2 cellular contexts compared by ENCODE assay signal in the genomic region with DNA sequence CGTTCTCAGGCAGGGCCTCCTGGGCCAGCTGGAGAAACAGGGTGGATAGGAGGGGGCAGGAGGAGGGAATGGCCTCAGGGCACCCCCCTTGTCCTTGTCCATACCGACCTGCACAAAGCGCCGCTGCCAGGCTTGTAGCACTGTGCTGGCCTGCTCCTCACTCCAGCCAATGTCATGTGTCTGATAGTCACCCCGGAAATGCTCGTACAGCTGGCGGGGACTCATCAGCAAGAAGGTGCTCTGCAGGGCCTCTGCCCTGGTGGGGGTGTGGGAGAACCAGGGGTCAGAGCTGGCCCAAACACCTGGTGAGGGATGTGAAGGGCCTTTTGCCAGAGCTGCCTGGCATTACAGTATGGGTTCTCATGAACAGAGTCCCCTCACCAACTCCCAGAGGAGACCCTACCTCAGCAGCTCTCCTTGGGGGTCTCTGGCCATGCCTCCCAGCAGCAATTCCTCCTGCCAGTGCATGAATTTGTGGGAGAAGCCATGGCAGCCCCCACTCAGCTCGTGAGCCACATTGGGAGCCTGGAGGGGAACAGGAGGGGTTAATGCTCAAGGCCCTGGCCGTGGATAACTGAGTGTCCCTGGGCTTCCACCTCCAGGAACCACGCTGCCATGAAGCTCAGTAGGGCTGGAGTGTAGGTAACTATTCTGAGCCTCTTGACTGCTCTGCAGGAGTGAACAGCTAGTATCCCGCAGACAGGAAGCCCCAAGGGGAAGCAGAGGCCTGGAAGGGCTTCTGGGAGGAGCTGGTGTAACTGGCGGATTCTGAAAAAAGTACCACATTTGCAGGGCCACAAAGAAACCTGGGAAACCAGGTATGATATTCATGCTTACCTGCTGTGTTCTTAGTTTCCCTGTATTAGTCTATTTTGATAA.
TF ChIP-seq lines count a peak whose summit lies in the region.

No MANE protein-coding gene starts in this region.

TF ChIP-seq in SK-N-SH, 30 proteins besides CTCF, POLR2A, EP300 and RAD21 (continued from another document):
- TF ChIP-seq POLR2AphosphoS5 (IDR thresholded peaks at IDR 0.05; ENCODE audit: low read depth, low read length) (no peak), MAX (IDR thresholded peaks at IDR 0.05; ENCODE audit: low read depth) (no peak), SMC3 (IDR thresholded peaks at IDR 0.05; ENCODE audit: low read depth, low read length) (no peak), FOXJ3 (CRISPR knock-in tag; IDR thresholded peaks at IDR 0.05) (no peak), FOSL2 (IDR thresholded peaks at IDR 0.05; ENCODE audit: borderline replicate concordance, low read depth) (no peak), ZBTB33 (IDR thresholded peaks at IDR 0.05; ENCODE audit: borderline replicate concordance, low read depth) (no peak)

TF ChIP-seq in SK-N-SH treated with all-trans-retinoic acid at 6 μM for 48 hours, 23 proteins besides CTCF, POLR2A, EP300 and RAD21:
- TF ChIP-seq PPARA (CRISPR knock-in tag; IDR thresholded peaks at IDR 0.05; ENCODE audit: borderline replicate concordance) (no peak), ESRRG (CRISPR knock-in tag; IDR thresholded peaks at IDR 0.05) (no peak), RARB (CRISPR knock-in tag; IDR thresholded peaks at IDR 0.05) (no peak), GLIS3 (CRISPR knock-in tag; IDR thresholded peaks at IDR 0.05) (no peak), ZFP3 (CRISPR knock-in tag; IDR thresholded peaks at IDR 0.05) (no peak), CSRNP3 (CRISPR knock-in tag; IDR thresholded peaks at IDR 0.05) (no peak), ZNF70 (CRISPR knock-in tag; IDR thresholded peaks at IDR 0.05) (no peak), SNAI2 (CRISPR knock-in tag; IDR thresholded peaks at IDR 0.05) (no peak), ZC3H10 (CRISPR knock-in tag; IDR thresholded peaks at IDR 0.05) (no peak), POU6F1 (CRISPR knock-in tag; IDR thresholded peaks at IDR 0.05; ENCODE audit: borderline replicate concordance, low read depth) (no peak), ZNF8 (CRISPR knock-in tag; IDR thresholded peaks at IDR 0.05) (no peak), ZNF565 (CRISPR knock-in tag; conservative IDR thresholded peaks at IDR 0.05; ENCODE audit: low read depth) (no peak), ARNTL (CRISPR knock-in tag; IDR thresholded peaks at IDR 0.05; ENCODE audit: borderline replicate concordance, low read depth) (no peak)
- TF ChIP-seq, protein P1, sequence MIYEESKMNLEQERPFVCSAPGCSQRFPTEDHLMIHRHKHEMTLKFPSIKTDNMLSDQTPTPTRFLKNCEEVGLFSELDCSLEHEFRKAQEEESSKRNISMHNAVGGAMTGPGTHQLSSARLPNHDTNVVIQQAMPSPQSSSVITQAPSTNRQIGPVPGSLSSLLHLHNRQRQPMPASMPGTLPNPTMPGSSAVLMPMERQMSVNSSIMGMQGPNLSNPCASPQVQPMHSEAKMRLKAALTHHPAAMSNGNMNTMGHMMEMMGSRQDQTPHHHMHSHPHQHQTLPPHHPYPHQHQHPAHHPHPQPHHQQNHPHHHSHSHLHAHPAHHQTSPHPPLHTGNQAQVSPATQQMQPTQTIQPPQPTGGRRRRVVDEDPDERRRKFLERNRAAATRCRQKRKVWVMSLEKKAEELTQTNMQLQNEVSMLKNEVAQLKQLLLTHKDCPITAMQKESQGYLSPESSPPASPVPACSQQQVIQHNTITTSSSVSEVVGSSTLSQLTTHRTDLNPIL (CRISPR knock-in tag; IDR thresholded peaks at IDR 0.05; ENCODE audit: low read depth) = no peak
TF ChIP-seq in SK-N-SH treated with all-trans-retinoic acid at 6 μM for 48 hours: peak in this region for 0.
